ENCODE assay signal across 1 cellular context in the genomic region with DNA sequence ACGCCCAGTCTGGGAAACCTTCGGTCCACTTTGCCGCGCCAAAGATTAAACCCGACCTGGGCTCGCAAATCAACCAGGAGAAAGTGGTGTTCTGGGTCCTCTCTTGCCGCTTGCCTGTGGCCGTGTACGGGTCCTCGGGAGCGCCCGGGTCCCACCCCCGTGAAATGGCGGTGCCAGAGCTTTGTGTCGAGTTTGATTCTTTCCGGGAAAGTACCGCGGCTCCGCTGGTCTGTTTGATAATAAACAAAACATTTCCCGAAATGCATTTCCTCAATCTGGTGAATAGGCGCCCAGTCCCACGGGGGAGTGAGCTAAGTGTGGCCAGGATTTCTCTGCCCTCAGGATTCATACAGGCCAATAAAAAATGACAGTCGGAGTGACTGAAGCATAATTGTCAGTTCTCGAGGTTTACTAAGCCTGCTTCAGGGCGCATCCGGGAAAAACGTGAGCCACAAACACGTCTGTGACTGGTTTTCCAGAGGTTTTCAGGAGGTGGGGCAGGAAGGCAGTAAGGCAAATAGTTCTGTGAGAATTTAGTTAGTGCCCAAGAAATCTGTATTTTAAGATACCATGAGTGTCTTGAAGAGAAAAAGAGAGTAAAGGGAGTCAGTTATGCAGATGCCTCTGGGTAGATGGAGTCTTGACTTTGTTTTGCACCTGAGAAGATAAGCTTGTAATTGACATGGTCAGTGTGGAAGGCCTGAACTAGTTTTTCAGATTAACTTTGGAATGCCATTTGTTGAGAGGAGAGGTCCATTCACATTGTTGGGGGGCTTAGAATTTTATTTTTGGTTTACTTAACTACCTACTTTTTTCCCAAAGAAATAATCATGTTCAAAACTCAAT.
TF ChIP-seq lines count a peak whose summit lies in the region.

No MANE protein-coding gene starts in this region.

TF ChIP-seq in GM12878, 131 proteins besides CTCF, POLR2A, EP300 and RAD21 (continued from another document and continues in another):
- TF ChIP-seq, protein P1, sequence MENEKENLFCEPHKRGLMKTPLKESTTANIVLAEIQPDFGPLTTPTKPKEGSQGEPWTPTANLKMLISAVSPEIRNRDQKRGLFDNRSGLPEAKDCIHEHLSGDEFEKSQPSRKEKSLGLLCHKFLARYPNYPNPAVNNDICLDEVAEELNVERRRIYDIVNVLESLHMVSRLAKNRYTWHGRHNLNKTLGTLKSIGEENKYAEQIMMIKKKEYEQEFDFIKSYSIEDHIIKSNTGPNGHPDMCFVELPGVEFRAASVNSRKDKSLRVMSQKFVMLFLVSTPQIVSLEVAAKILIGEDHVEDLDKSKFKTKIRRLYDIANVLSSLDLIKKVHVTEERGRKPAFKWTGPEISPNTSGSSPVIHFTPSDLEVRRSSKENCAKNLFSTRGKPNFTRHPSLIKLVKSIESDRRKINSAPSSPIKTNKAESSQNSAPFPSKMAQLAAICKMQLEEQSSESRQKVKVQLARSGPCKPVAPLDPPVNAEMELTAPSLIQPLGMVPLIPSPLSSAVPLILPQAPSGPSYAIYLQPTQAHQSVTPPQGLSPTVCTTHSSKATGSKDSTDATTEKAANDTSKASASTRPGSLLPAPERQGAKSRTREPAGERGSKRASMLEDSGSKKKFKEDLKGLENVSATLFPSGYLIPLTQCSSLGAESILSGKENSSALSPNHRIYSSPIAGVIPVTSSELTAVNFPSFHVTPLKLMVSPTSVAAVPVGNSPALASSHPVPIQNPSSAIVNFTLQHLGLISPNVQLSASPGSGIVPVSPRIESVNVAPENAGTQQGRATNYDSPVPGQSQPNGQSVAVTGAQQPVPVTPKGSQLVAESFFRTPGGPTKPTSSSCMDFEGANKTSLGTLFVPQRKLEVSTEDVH (IDR thresholded peaks at IDR 0.05; ENCODE audit: low read depth, partially characterized antibody), result no peak
- no peak for TF ChIP-seq CREM (IDR thresholded peaks at IDR 0.05; ENCODE audit: low read depth)
- TF ChIP-seq, protein P2, sequence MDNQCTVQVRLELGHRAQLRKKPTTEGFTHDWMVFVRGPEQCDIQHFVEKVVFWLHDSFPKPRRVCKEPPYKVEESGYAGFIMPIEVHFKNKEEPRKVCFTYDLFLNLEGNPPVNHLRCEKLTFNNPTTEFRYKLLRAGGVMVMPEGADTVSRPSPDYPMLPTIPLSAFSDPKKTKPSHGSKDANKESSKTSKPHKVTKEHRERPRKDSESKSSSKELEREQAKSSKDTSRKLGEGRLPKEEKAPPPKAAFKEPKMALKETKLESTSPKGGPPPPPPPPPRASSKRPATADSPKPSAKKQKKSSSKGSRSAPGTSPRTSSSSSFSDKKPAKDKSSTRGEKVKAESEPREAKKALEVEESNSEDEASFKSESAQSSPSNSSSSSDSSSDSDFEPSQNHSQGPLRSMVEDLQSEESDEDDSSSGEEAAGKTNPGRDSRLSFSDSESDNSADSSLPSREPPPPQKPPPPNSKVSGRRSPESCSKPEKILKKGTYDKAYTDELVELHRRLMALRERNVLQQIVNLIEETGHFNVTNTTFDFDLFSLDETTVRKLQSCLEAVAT (IDR thresholded peaks at IDR 0.05), result 0 out of 2 replicates have a peak, but pooled peaks have one; percentile 47
- peak; percentile 14 for TF ChIP-seq NBN (IDR thresholded peaks at IDR 0.05)
- TF ChIP-seq, protein P3, sequence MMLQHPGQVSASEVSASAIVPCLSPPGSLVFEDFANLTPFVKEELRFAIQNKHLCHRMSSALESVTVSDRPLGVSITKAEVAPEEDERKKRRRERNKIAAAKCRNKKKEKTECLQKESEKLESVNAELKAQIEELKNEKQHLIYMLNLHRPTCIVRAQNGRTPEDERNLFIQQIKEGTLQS (IDR thresholded peaks at IDR 0.05; ENCODE audit: borderline replicate concordance, extremely low read depth, low read depth, low read length), result no peak
- TF ChIP-seq, protein P4, sequence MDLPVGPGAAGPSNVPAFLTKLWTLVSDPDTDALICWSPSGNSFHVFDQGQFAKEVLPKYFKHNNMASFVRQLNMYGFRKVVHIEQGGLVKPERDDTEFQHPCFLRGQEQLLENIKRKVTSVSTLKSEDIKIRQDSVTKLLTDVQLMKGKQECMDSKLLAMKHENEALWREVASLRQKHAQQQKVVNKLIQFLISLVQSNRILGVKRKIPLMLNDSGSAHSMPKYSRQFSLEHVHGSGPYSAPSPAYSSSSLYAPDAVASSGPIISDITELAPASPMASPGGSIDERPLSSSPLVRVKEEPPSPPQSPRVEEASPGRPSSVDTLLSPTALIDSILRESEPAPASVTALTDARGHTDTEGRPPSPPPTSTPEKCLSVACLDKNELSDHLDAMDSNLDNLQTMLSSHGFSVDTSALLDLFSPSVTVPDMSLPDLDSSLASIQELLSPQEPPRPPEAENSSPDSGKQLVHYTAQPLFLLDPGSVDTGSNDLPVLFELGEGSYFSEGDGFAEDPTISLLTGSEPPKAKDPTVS (IDR thresholded peaks at IDR 0.05; ENCODE audit: low read depth, low read length), result no peak
- TF ChIP-seq GATAD2B (conservative IDR thresholded peaks at IDR 0.05; ENCODE audit: low read depth), result peak; percentile 43
- no peak for TF ChIP-seq NR2C1 (IDR thresholded peaks at IDR 0.05)
- no peak for TF ChIP-seq LARP7 (IDR thresholded peaks at IDR 0.05)
- TF ChIP-seq RCOR1 (conservative IDR thresholded peaks at IDR 0.05; ENCODE audit: low read depth, low read length), result no peak
- TF ChIP-seq STAT3 (IDR thresholded peaks at IDR 0.05; ENCODE audit: low read depth, low read length), result no peak
- peak; percentile 67; the same call in 1 of the 2 replicates for TF ChIP-seq SMARCA5 (IDR thresholded peaks at IDR 0.05)
- TF ChIP-seq CHD4 (IDR thresholded peaks at IDR 0.05), result no peak
- TF ChIP-seq HDAC2 (IDR thresholded peaks at IDR 0.05), result no peak
- TF ChIP-seq CBFB (IDR thresholded peaks at IDR 0.05; ENCODE audit: low read depth), result no peak
- TF ChIP-seq HCFC1 (IDR thresholded peaks at IDR 0.05; ENCODE audit: low read length), result no peak
- TF ChIP-seq IRF4 (IDR thresholded peaks at IDR 0.05; ENCODE audit: low read depth, low read length), result no peak
- TF ChIP-seq KDM1A (IDR thresholded peaks at IDR 0.05; ENCODE audit: borderline replicate concordance), result no peak
- no peak for TF ChIP-seq ZNF24 (IDR thresholded peaks at IDR 0.05)
- TF ChIP-seq, protein P5, sequence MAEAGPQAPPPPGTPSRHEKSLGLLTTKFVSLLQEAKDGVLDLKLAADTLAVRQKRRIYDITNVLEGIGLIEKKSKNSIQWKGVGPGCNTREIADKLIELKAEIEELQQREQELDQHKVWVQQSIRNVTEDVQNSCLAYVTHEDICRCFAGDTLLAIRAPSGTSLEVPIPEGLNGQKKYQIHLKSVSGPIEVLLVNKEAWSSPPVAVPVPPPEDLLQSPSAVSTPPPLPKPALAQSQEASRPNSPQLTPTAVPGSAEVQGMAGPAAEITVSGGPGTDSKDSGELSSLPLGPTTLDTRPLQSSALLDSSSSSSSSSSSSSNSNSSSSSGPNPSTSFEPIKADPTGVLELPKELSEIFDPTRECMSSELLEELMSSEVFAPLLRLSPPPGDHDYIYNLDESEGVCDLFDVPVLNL (IDR thresholded peaks at IDR 0.05; ENCODE audit: low read depth, low read length), result no peak
- TF ChIP-seq JUND (IDR thresholded peaks at IDR 0.05; ENCODE audit: low read depth, low read length), result no peak
- no peak for TF ChIP-seq ATF7 (IDR thresholded peaks at IDR 0.05; ENCODE audit: low read depth)
- no peak for TF ChIP-seq NRF1 (conservative IDR thresholded peaks at IDR 0.05; ENCODE audit: low read depth, low read length)
- no peak; the same call in 1 of the 2 replicates for TF ChIP-seq ESRRA (IDR thresholded peaks at IDR 0.05; ENCODE audit: low read length)
- TF ChIP-seq, protein P6, sequence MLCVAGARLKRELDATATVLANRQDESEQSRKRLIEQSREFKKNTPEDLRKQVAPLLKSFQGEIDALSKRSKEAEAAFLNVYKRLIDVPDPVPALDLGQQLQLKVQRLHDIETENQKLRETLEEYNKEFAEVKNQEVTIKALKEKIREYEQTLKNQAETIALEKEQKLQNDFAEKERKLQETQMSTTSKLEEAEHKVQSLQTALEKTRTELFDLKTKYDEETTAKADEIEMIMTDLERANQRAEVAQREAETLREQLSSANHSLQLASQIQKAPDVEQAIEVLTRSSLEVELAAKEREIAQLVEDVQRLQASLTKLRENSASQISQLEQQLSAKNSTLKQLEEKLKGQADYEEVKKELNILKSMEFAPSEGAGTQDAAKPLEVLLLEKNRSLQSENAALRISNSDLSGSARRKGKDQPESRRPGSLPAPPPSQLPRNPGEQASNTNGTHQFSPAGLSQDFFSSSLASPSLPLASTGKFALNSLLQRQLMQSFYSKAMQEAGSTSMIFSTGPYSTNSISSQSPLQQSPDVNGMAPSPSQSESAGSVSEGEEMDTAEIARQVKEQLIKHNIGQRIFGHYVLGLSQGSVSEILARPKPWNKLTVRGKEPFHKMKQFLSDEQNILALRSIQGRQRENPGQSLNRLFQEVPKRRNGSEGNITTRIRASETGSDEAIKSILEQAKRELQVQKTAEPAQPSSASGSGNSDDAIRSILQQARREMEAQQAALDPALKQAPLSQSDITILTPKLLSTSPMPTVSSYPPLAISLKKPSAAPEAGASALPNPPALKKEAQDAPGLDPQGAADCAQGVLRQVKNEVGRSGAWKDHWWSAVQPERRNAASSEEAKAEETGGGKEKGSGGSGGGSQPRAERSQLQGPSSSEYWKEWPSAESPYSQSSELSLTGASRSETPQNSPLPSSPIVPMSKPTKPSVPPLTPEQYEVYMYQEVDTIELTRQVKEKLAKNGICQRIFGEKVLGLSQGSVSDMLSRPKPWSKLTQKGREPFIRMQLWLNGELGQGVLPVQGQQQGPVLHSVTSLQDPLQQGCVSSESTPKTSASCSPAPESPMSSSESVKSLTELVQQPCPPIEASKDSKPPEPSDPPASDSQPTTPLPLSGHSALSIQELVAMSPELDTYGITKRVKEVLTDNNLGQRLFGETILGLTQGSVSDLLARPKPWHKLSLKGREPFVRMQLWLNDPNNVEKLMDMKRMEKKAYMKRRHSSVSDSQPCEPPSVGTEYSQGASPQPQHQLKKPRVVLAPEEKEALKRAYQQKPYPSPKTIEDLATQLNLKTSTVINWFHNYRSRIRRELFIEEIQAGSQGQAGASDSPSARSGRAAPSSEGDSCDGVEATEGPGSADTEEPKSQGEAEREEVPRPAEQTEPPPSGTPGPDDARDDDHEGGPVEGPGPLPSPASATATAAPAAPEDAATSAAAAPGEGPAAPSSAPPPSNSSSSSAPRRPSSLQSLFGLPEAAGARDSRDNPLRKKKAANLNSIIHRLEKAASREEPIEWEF (IDR thresholded peaks at IDR 0.05; ENCODE audit: insufficient replicate concordance, low read depth, low read length), result no peak
- no peak for TF ChIP-seq TCF3 (IDR thresholded peaks at IDR 0.05; ENCODE audit: borderline replicate concordance, insufficient read depth, low read depth, low read length)
- TF ChIP-seq ZSCAN29 (IDR thresholded peaks at IDR 0.05), result no peak
- no peak for TF ChIP-seq ETV6 (conservative IDR thresholded peaks at IDR 0.05 in 1 of 2, IDR thresholded peaks at IDR 0.05 in 1 of 2; ENCODE audit: borderline replicate concordance in 1 of 2, low read depth in 1 of 2)
- no peak for TF ChIP-seq PML (IDR thresholded peaks at IDR 0.05; ENCODE audit: low read length)
- TF ChIP-seq, protein P7, sequence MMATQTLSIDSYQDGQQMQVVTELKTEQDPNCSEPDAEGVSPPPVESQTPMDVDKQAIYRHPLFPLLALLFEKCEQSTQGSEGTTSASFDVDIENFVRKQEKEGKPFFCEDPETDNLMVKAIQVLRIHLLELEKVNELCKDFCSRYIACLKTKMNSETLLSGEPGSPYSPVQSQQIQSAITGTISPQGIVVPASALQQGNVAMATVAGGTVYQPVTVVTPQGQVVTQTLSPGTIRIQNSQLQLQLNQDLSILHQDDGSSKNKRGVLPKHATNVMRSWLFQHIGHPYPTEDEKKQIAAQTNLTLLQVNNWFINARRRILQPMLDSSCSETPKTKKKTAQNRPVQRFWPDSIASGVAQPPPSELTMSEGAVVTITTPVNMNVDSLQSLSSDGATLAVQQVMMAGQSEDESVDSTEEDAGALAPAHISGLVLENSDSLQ (IDR thresholded peaks at IDR 0.05), result no peak
- no peak for TF ChIP-seq RAD51 (IDR thresholded peaks at IDR 0.05)
- TF ChIP-seq, protein P8, sequence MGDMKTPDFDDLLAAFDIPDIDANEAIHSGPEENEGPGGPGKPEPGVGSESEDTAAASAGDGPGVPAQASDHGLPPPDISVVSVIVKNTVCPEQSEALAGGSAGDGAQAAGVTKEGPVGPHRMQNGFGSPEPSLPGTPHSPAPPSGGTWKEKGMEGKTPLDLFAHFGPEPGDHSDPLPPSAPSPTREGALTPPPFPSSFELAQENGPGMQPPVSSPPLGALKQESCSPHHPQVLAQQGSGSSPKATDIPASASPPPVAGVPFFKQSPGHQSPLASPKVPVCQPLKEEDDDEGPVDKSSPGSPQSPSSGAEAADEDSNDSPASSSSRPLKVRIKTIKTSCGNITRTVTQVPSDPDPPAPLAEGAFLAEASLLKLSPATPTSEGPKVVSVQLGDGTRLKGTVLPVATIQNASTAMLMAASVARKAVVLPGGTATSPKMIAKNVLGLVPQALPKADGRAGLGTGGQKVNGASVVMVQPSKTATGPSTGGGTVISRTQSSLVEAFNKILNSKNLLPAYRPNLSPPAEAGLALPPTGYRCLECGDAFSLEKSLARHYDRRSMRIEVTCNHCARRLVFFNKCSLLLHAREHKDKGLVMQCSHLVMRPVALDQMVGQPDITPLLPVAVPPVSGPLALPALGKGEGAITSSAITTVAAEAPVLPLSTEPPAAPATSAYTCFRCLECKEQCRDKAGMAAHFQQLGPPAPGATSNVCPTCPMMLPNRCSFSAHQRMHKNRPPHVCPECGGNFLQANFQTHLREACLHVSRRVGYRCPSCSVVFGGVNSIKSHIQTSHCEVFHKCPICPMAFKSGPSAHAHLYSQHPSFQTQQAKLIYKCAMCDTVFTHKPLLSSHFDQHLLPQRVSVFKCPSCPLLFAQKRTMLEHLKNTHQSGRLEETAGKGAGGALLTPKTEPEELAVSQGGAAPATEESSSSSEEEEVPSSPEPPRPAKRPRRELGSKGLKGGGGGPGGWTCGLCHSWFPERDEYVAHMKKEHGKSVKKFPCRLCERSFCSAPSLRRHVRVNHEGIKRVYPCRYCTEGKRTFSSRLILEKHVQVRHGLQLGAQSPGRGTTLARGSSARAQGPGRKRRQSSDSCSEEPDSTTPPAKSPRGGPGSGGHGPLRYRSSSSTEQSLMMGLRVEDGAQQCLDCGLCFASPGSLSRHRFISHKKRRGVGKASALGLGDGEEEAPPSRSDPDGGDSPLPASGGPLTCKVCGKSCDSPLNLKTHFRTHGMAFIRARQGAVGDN (IDR thresholded peaks at IDR 0.05), result no peak
- no peak for TF ChIP-seq SUZ12 (IDR thresholded peaks at IDR 0.05; ENCODE audit: unreplicated experiment)
- TF ChIP-seq, protein P9, sequence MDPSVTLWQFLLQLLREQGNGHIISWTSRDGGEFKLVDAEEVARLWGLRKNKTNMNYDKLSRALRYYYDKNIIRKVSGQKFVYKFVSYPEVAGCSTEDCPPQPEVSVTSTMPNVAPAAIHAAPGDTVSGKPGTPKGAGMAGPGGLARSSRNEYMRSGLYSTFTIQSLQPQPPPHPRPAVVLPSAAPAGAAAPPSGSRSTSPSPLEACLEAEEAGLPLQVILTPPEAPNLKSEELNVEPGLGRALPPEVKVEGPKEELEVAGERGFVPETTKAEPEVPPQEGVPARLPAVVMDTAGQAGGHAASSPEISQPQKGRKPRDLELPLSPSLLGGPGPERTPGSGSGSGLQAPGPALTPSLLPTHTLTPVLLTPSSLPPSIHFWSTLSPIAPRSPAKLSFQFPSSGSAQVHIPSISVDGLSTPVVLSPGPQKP (IDR thresholded peaks at IDR 0.05; ENCODE audit: low read depth, low read length), result no peak
- peak; percentile 58 for TF ChIP-seq SPI1 (IDR thresholded peaks at IDR 0.05; ENCODE audit: borderline replicate concordance, insufficient read depth, low read depth, low read length)
- TF ChIP-seq BMI1 (IDR thresholded peaks at IDR 0.05; ENCODE audit: borderline replicate concordance), result no peak
- TF ChIP-seq SMAD5 (IDR thresholded peaks at IDR 0.05; ENCODE audit: low read depth), result no peak
- no peak for TF ChIP-seq BACH1 (IDR thresholded peaks at IDR 0.05; ENCODE audit: borderline replicate concordance)
- TF ChIP-seq RBBP5 (conservative IDR thresholded peaks at IDR 0.05), result no peak
- TF ChIP-seq ASH2L (IDR thresholded peaks at IDR 0.05; ENCODE audit: borderline replicate concordance, low read depth), result no peak
- 0 out of 2 replicates have a peak, but pooled peaks have one; percentile 18 for TF ChIP-seq ZNF217 (IDR thresholded peaks at IDR 0.05)
